ENCODE assay signal across 1 cellular context in the genomic region with DNA sequence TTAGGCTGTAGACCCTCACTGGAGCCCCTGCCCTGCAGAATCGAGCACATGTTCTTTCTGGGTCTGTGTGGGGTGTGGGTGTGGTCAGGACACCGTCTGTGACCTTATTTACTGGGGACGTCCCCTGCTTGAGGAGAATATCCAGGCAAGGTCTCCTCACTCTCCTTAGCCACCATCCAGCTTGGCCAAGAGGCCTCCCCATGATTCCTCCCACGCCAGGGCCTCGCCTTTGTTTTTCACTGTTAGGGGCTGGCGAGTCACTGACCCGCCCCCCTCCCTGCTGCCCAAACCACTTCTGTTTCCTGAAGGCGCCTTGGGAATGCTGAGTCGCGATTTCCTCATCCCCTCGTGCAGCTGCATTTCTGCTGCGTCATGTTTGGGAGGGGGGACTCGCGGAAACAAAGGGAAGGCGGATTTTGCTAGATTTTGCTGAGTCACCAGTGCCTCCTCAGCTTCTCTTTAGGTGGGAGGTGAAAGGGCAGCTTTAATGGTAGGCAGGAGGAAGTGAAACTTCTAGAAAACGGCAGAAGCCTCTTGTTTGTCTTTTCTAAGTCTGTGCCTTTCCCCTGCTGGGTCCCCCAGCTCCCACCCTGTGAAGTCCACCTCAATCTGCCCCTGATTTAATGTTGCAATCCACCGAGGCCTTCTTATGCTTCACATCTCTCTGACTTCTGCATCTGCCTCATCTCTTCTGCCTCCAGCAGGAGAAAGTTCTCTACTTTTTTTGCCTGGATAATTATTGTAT.
TF ChIP-seq lines count a peak whose summit lies in the region.

No MANE protein-coding gene starts in this region.

TF ChIP-seq in HepG2, 621 proteins besides CTCF, POLR2A, EP300 and RAD21 (continues in another document):
- TF ChIP-seq, protein P1, sequence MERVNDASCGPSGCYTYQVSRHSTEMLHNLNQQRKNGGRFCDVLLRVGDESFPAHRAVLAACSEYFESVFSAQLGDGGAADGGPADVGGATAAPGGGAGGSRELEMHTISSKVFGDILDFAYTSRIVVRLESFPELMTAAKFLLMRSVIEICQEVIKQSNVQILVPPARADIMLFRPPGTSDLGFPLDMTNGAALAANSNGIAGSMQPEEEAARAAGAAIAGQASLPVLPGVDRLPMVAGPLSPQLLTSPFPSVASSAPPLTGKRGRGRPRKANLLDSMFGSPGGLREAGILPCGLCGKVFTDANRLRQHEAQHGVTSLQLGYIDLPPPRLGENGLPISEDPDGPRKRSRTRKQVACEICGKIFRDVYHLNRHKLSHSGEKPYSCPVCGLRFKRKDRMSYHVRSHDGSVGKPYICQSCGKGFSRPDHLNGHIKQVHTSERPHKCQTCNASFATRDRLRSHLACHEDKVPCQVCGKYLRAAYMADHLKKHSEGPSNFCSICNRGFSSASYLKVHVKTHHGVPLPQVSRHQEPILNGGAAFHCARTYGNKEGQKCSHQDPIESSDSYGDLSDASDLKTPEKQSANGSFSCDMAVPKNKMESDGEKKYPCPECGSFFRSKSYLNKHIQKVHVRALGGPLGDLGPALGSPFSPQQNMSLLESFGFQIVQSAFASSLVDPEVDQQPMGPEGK (CRISPR knock-in tag; IDR thresholded peaks at IDR 0.05): peak; percentile 91
- TF ChIP-seq SNAPC2 (CRISPR knock-in tag; IDR thresholded peaks at IDR 0.05) (no peak), CEBPG (CRISPR knock-in tag; IDR thresholded peaks at IDR 0.05) (peak; percentile 94), HIVEP1 (CRISPR knock-in tag; IDR thresholded peaks at IDR 0.05) (peak; percentile 85), SPEN (CRISPR knock-in tag; IDR thresholded peaks at IDR 0.05; ENCODE audit: low read depth) (0 out of 2 replicates have a peak, but pooled peaks have one; percentile 40), ZNF263 (CRISPR knock-in tag; IDR thresholded peaks at IDR 0.05) (0 out of 2 replicates have a peak, but pooled peaks have one; percentile 30), ZNF652 (CRISPR knock-in tag; IDR thresholded peaks at IDR 0.05; ENCODE audit: borderline replicate concordance, low read depth) (no peak), ZNF598 (CRISPR knock-in tag; IDR thresholded peaks at IDR 0.05; ENCODE audit: borderline replicate concordance) (0 out of 2 replicates have a peak, but pooled peaks have one; percentile 59), IKZF4 (CRISPR knock-in tag; IDR thresholded peaks at IDR 0.05; ENCODE audit: borderline replicate concordance, low read depth, not compliant biosample characterization) (no peak), MAFG (CRISPR knock-in tag; IDR thresholded peaks at IDR 0.05) (peak; percentile 100), ZNF331 (CRISPR knock-in tag; IDR thresholded peaks at IDR 0.05) (peak; percentile 85), STAG1 (CRISPR knock-in tag; IDR thresholded peaks at IDR 0.05) (no peak), ZNF350 (CRISPR knock-in tag; IDR thresholded peaks at IDR 0.05; ENCODE audit: borderline replicate concordance, low read depth) (peak; percentile 83; the same call in 1 of the 2 replicates), ZSCAN29 (CRISPR knock-in tag; conservative IDR thresholded peaks at IDR 0.05) (peak; percentile 88), ASH2L (IDR thresholded peaks at IDR 0.05; ENCODE audit: insufficient read length, low read depth, low read length) (peak; percentile 71), HDAC1 (CRISPR knock-in tag; IDR thresholded peaks at IDR 0.05) (peak; percentile 89), ZNF547 (CRISPR knock-in tag; IDR thresholded peaks at IDR 0.05) (peak; percentile 55), SKI (IDR thresholded peaks at IDR 0.05; ENCODE audit: partially characterized antibody) (peak; percentile 54), NFYB (CRISPR knock-in tag; IDR thresholded peaks at IDR 0.05) (no peak), CEBPB (IDR thresholded peaks at IDR 0.05; ENCODE audit: borderline replicate concordance, low read depth, low read length) (peak; percentile 82; the same call in 1 of the 2 replicates), CAMTA2 (CRISPR knock-in tag; IDR thresholded peaks at IDR 0.05; ENCODE audit: borderline replicate concordance) (0 out of 2 replicates have a peak, but pooled peaks have one; percentile 48), CREB1 (IDR thresholded peaks at IDR 0.05) (no peak; the same call in 1 of the 2 replicates), CREB1 (CRISPR knock-in tag; IDR thresholded peaks at IDR 0.05) (peak; percentile 58; the same call in 1 of the 2 replicates), TBP (CRISPR knock-in tag; IDR thresholded peaks at IDR 0.05) (no peak), NFIC (IDR thresholded peaks at IDR 0.05; ENCODE audit: low read length) (0 out of 2 replicates have a peak, but pooled peaks have one; percentile 66), KMT2A (CRISPR knock-in tag; IDR thresholded peaks at IDR 0.05) (peak; percentile 43; the same call in 1 of the 2 replicates), NR2F1 (CRISPR knock-in tag; IDR thresholded peaks at IDR 0.05) (peak in 1 of 2 experiments; percentile 57; a peak in 1 of 4 replicates), ZBTB7B (CRISPR knock-in tag; IDR thresholded peaks at IDR 0.05) (peak; percentile 61; the same call in 1 of the 2 replicates), TOE1 (CRISPR knock-in tag; IDR thresholded peaks at IDR 0.05) (no peak), FOXO1 (CRISPR knock-in tag; IDR thresholded peaks at IDR 0.05) (peak; percentile 91), MED1 (CRISPR knock-in tag; IDR thresholded peaks at IDR 0.05) (peak; percentile 86), RCOR2 (CRISPR knock-in tag; IDR thresholded peaks at IDR 0.05) (peak; percentile 75), GABPA (IDR thresholded peaks at IDR 0.05; ENCODE audit: low read depth, low read length) (no peak), GABPA (CRISPR knock-in tag; IDR thresholded peaks at IDR 0.05; ENCODE audit: low read depth) (peak; percentile 58), BRCA1 (CRISPR knock-in tag; IDR thresholded peaks at IDR 0.05) (no peak), AKAP8 (CRISPR knock-in tag; IDR thresholded peaks at IDR 0.05) (no peak), RXRB (CRISPR knock-in tag; IDR thresholded peaks at IDR 0.05; ENCODE audit: borderline replicate concordance) (peak; percentile 91), ZFAT (CRISPR knock-in tag; conservative IDR thresholded peaks at IDR 0.05) (no peak)
- TF ChIP-seq, protein P2, sequence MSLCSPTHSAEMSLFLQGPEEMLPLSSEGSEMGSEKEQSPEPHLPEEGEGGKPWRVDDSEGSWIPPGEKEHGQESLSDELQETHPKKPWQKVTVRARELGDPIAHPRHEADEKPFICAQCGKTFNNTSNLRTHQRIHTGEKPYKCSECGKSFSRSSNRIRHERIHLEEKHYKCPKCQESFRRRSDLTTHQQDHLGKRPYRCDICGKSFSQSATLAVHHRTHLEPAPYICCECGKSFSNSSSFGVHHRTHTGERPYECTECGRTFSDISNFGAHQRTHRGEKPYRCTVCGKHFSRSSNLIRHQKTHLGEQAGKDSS (CRISPR knock-in tag; IDR thresholded peaks at IDR 0.05; ENCODE audit: borderline replicate concordance, low read depth): peak; percentile 59; the same call in 1 of the 2 replicates
- TF ChIP-seq, protein P3, sequence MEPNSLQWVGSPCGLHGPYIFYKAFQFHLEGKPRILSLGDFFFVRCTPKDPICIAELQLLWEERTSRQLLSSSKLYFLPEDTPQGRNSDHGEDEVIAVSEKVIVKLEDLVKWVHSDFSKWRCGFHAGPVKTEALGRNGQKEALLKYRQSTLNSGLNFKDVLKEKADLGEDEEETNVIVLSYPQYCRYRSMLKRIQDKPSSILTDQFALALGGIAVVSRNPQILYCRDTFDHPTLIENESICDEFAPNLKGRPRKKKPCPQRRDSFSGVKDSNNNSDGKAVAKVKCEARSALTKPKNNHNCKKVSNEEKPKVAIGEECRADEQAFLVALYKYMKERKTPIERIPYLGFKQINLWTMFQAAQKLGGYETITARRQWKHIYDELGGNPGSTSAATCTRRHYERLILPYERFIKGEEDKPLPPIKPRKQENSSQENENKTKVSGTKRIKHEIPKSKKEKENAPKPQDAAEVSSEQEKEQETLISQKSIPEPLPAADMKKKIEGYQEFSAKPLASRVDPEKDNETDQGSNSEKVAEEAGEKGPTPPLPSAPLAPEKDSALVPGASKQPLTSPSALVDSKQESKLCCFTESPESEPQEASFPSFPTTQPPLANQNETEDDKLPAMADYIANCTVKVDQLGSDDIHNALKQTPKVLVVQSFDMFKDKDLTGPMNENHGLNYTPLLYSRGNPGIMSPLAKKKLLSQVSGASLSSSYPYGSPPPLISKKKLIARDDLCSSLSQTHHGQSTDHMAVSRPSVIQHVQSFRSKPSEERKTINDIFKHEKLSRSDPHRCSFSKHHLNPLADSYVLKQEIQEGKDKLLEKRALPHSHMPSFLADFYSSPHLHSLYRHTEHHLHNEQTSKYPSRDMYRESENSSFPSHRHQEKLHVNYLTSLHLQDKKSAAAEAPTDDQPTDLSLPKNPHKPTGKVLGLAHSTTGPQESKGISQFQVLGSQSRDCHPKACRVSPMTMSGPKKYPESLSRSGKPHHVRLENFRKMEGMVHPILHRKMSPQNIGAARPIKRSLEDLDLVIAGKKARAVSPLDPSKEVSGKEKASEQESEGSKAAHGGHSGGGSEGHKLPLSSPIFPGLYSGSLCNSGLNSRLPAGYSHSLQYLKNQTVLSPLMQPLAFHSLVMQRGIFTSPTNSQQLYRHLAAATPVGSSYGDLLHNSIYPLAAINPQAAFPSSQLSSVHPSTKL (CRISPR knock-in tag; IDR thresholded peaks at IDR 0.05): peak; percentile 94
- TF ChIP-seq, protein P4, sequence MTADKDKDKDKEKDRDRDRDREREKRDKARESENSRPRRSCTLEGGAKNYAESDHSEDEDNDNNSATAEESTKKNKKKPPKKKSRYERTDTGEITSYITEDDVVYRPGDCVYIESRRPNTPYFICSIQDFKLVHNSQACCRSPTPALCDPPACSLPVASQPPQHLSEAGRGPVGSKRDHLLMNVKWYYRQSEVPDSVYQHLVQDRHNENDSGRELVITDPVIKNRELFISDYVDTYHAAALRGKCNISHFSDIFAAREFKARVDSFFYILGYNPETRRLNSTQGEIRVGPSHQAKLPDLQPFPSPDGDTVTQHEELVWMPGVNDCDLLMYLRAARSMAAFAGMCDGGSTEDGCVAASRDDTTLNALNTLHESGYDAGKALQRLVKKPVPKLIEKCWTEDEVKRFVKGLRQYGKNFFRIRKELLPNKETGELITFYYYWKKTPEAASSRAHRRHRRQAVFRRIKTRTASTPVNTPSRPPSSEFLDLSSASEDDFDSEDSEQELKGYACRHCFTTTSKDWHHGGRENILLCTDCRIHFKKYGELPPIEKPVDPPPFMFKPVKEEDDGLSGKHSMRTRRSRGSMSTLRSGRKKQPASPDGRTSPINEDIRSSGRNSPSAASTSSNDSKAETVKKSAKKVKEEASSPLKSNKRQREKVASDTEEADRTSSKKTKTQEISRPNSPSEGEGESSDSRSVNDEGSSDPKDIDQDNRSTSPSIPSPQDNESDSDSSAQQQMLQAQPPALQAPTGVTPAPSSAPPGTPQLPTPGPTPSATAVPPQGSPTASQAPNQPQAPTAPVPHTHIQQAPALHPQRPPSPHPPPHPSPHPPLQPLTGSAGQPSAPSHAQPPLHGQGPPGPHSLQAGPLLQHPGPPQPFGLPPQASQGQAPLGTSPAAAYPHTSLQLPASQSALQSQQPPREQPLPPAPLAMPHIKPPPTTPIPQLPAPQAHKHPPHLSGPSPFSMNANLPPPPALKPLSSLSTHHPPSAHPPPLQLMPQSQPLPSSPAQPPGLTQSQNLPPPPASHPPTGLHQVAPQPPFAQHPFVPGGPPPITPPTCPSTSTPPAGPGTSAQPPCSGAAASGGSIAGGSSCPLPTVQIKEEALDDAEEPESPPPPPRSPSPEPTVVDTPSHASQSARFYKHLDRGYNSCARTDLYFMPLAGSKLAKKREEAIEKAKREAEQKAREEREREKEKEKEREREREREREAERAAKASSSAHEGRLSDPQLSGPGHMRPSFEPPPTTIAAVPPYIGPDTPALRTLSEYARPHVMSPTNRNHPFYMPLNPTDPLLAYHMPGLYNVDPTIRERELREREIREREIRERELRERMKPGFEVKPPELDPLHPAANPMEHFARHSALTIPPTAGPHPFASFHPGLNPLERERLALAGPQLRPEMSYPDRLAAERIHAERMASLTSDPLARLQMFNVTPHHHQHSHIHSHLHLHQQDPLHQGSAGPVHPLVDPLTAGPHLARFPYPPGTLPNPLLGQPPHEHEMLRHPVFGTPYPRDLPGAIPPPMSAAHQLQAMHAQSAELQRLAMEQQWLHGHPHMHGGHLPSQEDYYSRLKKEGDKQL (CRISPR knock-in tag; IDR thresholded peaks at IDR 0.05; ENCODE audit: low read depth): peak; percentile 73; the same call in 1 of the 2 replicates
- TF ChIP-seq, protein P5, sequence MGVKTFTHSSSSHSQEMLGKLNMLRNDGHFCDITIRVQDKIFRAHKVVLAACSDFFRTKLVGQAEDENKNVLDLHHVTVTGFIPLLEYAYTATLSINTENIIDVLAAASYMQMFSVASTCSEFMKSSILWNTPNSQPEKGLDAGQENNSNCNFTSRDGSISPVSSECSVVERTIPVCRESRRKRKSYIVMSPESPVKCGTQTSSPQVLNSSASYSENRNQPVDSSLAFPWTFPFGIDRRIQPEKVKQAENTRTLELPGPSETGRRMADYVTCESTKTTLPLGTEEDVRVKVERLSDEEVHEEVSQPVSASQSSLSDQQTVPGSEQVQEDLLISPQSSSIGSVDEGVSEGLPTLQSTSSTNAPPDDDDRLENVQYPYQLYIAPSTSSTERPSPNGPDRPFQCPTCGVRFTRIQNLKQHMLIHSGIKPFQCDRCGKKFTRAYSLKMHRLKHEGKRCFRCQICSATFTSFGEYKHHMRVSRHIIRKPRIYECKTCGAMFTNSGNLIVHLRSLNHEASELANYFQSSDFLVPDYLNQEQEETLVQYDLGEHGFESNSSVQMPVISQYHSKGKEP (CRISPR knock-in tag; IDR thresholded peaks at IDR 0.05): no peak
- TF ChIP-seq, protein P6, sequence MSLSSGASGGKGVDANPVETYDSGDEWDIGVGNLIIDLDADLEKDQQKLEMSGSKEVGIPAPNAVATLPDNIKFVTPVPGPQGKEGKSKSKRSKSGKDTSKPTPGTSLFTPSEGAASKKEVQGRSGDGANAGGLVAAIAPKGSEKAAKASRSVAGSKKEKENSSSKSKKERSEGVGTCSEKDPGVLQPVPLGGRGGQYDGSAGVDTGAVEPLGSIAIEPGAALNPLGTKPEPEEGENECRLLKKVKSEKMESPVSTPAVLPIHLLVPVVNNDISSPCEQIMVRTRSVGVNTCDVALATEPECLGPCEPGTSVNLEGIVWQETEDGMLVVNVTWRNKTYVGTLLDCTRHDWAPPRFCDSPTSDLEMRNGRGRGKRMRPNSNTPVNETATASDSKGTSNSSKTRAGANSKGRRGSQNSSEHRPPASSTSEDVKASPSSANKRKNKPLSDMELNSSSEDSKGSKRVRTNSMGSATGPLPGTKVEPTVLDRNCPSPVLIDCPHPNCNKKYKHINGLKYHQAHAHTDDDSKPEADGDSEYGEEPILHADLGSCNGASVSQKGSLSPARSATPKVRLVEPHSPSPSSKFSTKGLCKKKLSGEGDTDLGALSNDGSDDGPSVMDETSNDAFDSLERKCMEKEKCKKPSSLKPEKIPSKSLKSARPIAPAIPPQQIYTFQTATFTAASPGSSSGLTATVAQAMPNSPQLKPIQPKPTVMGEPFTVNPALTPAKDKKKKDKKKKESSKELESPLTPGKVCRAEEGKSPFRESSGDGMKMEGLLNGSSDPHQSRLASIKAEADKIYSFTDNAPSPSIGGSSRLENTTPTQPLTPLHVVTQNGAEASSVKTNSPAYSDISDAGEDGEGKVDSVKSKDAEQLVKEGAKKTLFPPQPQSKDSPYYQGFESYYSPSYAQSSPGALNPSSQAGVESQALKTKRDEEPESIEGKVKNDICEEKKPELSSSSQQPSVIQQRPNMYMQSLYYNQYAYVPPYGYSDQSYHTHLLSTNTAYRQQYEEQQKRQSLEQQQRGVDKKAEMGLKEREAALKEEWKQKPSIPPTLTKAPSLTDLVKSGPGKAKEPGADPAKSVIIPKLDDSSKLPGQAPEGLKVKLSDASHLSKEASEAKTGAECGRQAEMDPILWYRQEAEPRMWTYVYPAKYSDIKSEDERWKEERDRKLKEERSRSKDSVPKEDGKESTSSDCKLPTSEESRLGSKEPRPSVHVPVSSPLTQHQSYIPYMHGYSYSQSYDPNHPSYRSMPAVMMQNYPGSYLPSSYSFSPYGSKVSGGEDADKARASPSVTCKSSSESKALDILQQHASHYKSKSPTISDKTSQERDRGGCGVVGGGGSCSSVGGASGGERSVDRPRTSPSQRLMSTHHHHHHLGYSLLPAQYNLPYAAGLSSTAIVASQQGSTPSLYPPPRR (CRISPR knock-in tag; IDR thresholded peaks at IDR 0.05; ENCODE audit: borderline replicate concordance): peak; percentile 68; the same call in 1 of the 2 replicates
